Comparison of ENCODE assay signal across 29 cellular contexts in genomic region chr2:190742431-190742830, GRCh38.
"Had no signal": no experiment of that assay in that cellular context is flagged by ENCODE, and none has a peak within 500 bp of the region (broad histone marks: within the 10 kb centered on the region; RNA-seq: fewer than 3 reads in every experiment).

No MANE protein-coding gene starts in this region.

- H3K27ac ChIP-seq: parathyroid adenoma, right atrium auricular region, thyroid gland, upper lobe of left lung, vagina had no signal

- H3K36me3 Mint-ChIP-seq: activated CD4-positive, alpha-beta memory T cell treated with anti-CD3 and anti-CD28 coated beads for 36 hours; immature natural killer cell; memory B cell; naive thymus-derived CD4-positive, alpha-beta T cell had no signal

- DNase-seq: activated CD4-positive, alpha-beta memory T cell treated with anti-CD3 and anti-CD28 coated beads for 36 hours; activated gamma-delta T cell treated with Interleukin-2 at 50 U/mL for 16 hours; activated naive CD8-positive, alpha-beta T cell treated with anti-CD3 and anti-CD28 coated beads, Interleukin-2, amount 10 ng/mL, durations not matched to agents 7 days and 5 days; activated T-cell treated with anti-CD3 and anti-CD28 coated beads, Interleukin-2, amount 50 U/mL, for 4 hours; amniotic stem cell; central memory CD4-positive, alpha-beta T cell; endodermal cell; foreskin fibroblast; head of caudate nucleus; hippocampal formation; immature natural killer cell; kidney; midbrain; naive thymus-derived CD4-positive, alpha-beta T cell; nucleus accumbens; stimulated activated CD4-positive, alpha-beta T cell treated with anti-CD3 and anti-CD28 coated beads, Interleukin-15, amount 100 ng/mL, for 24 hours; stimulated activated naive CD4-positive, alpha-beta T cell treated with Interleukin-2 at 50 U/mL for 16 hours; substantia nigra; T-helper 17 cell; T1000; thyroid gland; upper lobe of left lung had no signal

- ATAC-seq: activated T-helper 17 cell treated with anti-CD3 and anti-CD28 coated beads, Interleukin-2, amount 50 U/mL, for 72 hours; esophagus mucosa; naive thymus-derived CD4-positive, alpha-beta T cell; T-helper 17 cell had no signal

- H3K27ac Mint-ChIP-seq: activated CD4-positive, alpha-beta memory T cell treated with anti-CD3 and anti-CD28 coated beads for 36 hours; activated naive CD8-positive, alpha-beta T cell treated with anti-CD3 and anti-CD28 coated beads, Interleukin-2, amount 10 ng/mL, durations not matched to agents 7 days and 5 days; activated T-helper 17 cell treated with anti-CD3 and anti-CD28 coated beads, Interleukin-2, amount 50 U/mL, for 72 hours; endodermal cell; immature natural killer cell; memory B cell; naive thymus-derived CD4-positive, alpha-beta T cell; T-helper 17 cell had no signal

- H3K9me3 Mint-ChIP-seq: activated CD4-positive, alpha-beta memory T cell treated with anti-CD3 and anti-CD28 coated beads for 36 hours; activated naive CD8-positive, alpha-beta T cell treated with anti-CD3 and anti-CD28 coated beads, Interleukin-2, amount 10 ng/mL, durations not matched to agents 7 days and 5 days; activated T-helper 17 cell treated with anti-CD3 and anti-CD28 coated beads, Interleukin-2, amount 50 U/mL, for 72 hours had no signal

- H3K27me3 Mint-ChIP-seq: activated CD4-positive, alpha-beta memory T cell treated with anti-CD3 and anti-CD28 coated beads for 36 hours; activated T-helper 17 cell treated with anti-CD3 and anti-CD28 coated beads, Interleukin-2, amount 50 U/mL, for 72 hours had no signal

- H3K4me1 Mint-ChIP-seq: activated naive CD8-positive, alpha-beta T cell treated with anti-CD3 and anti-CD28 coated beads, Interleukin-2, amount 10 ng/mL, durations not matched to agents 7 days and 5 days; immature natural killer cell; memory B cell; T-helper 17 cell had no signal

- H3K4me3 Mint-ChIP-seq: activated CD4-positive, alpha-beta memory T cell treated with anti-CD3 and anti-CD28 coated beads for 36 hours; activated naive CD8-positive, alpha-beta T cell treated with anti-CD3 and anti-CD28 coated beads, Interleukin-2, amount 10 ng/mL, durations not matched to agents 7 days and 5 days; activated T-cell treated with anti-CD3 and anti-CD28 coated beads, Interleukin-2, amount 50 U/mL, for 4 hours; activated T-helper 17 cell treated with anti-CD3 and anti-CD28 coated beads, Interleukin-2, amount 50 U/mL, for 72 hours; endodermal cell; immature natural killer cell; memory B cell; naive thymus-derived CD4-positive, alpha-beta T cell; neural crest cell; T-helper 17 cell had no signal
